23 cellular contexts compared by ENCODE assay signal in genomic region chr18:12405066-12405465, GRCh38. TPM values are rescaled to one million over a fixed set of nuclear protein-coding genes. Genes with fewer than 3 reads are reported as not detected.
DNase-seq lines count a peak whose midpoint lies in the region; ATAC-seq and TF ChIP-seq lines count a peak whose summit lies in the region.
"Had no signal": no experiment of that assay in that cellular context is flagged by ENCODE, and none has a peak within 500 bp of the region (broad histone marks: within the 10 kb centered on the region; RNA-seq: fewer than 3 reads in every experiment).

No MANE protein-coding gene starts in this region.

- intact Hi-C loops in spleen (cut with DNase I; ENCODE audit: low total_unique reads), result no loop called here
- intact Hi-C loops in body of pancreas (cut with DNase I), result no loop called here

- H3K27me3 ChIP-seq in spleen (replicated peaks in 1 of 7) (peaks cover 0 to 79% (median 3%) of the 10 kb centered on the region in 7 donors), body of pancreas (no peaks in the 10 kb centered on the region)
- H3K27me3 ChIP-seq: SJSA1 had no signal

- no peak overlapping the region for H3K27ac Mint-ChIP-seq in T-helper 17 cell
- H3K27ac Mint-ChIP-seq in natural killer cell treated with Interleukin-12 subunit alpha and Interleukin-12 subunit beta and Interleukin-15 and Interleukin-18, amount 100 ng/mL, for 72 hours, result no peak overlapping the region
- H3K27ac Mint-ChIP-seq: GM23338, IgD-negative memory B cell had no signal

- no peak for DNase-seq in activated T-cell treated with anti-CD3 and anti-CD28 coated beads, Interleukin-2, amount 50 U/mL, for 4 hours
- DNase-seq in activated T-cell treated with anti-CD3 and anti-CD28 coated beads for 4 hours (no peak), T-helper 17 cell (no peak), spleen (peak; percentile 17), body of pancreas (no peak)
- DNase-seq in natural killer cell treated with Interleukin-12 subunit alpha and Interleukin-12 subunit beta and Interleukin-15 and Interleukin-18, amount 100 ng/mL, for 72 hours (ENCODE audit: low spot score), result no peak
- no peak for DNase-seq in activated CD4-positive, CD25-positive, alpha-beta regulatory T cell treated with anti-CD3 and anti-CD28 coated beads, Interleukin-2, amount 50 U/mL, for 72 hours
- DNase-seq: 8988T, DMS 273 treated with DMSO at 0.1 percent for 48 hours, DMS79 treated with DMSO at 0.1 percent for 48 hours, Karpas-422, NCI-H1417, NCI-H1694 treated with DMSO at 0.1 percent for 48 hours, NCI-H2081 treated with DMSO at 0.1 percent for 48 hours, NCI-H2171 treated with DMSO at 0.1 percent for 48 hours, NCI-H526 had no signal

- no peaks in the 10 kb centered on the region for H3K36me3 Mint-ChIP-seq in activated T-cell treated with anti-CD3 and anti-CD28 coated beads, Interleukin-2, amount 50 U/mL, for 4 hours (ENCODE audit: insufficient read depth)
- no peaks in the 10 kb centered on the region for H3K36me3 Mint-ChIP-seq in T-helper 17 cell (ENCODE audit: low read depth)
- H3K36me3 Mint-ChIP-seq in natural killer cell treated with Interleukin-12 subunit alpha and Interleukin-12 subunit beta and Interleukin-15 and Interleukin-18, amount 100 ng/mL, for 72 hours, result no peaks in the 10 kb centered on the region
- H3K36me3 Mint-ChIP-seq: IgD-negative memory B cell had no signal

- no peaks in the 10 kb centered on the region for H3K9me3 ChIP-seq in T-helper 17 cell (ENCODE audit: control insufficient read depth, low read length, poor library complexity, severe bottlenecking)
- no peaks in the 10 kb centered on the region for H3K9me3 ChIP-seq in spleen
- no peaks in the 10 kb centered on the region for H3K9me3 ChIP-seq in body of pancreas
- H3K9me3 ChIP-seq: SJSA1 had no signal

- H3K4me1 Mint-ChIP-seq in activated T-cell treated with anti-CD3 and anti-CD28 coated beads, Interleukin-2, amount 50 U/mL, for 4 hours (ENCODE audit: low read depth), result peaks cover 23% of the 10 kb centered on the region
- peaks cover 12% of the 10 kb centered on the region for H3K4me1 Mint-ChIP-seq in T-helper 17 cell
- peaks cover 0 to 8% of the 10 kb centered on the region in 2 donors for H3K4me1 Mint-ChIP-seq in natural killer cell treated with Interleukin-12 subunit alpha and Interleukin-12 subunit beta and Interleukin-15 and Interleukin-18, amount 100 ng/mL, for 72 hours (ENCODE audit: low read depth in 2 of 2)

- peaks cover 0 to 26% (median 20%) of the 10 kb centered on the region in 6 donors for H3K4me1 ChIP-seq in spleen
- H3K4me1 ChIP-seq in body of pancreas, result peaks cover 15% of the 10 kb centered on the region

- no peak for ATAC-seq in activated T-cell treated with anti-CD3 and anti-CD28 coated beads, Interleukin-2, amount 50 U/mL, for 4 hours
- ATAC-seq in T-helper 17 cell (no peak), HG03175 (IDR thresholded peaks at IDR 0.05; ENCODE audit: unreplicated experiment) (no peak), body of pancreas (no peak)
- ATAC-seq in natural killer cell treated with Interleukin-12 subunit alpha and Interleukin-12 subunit beta and Interleukin-15 and Interleukin-18, amount 100 ng/mL, for 72 hours, result no peak
- ATAC-seq: GM12878, GM23338, Right ventricle myocardium inferior had no signal

- peak overlapping the region; percentile 24 for H3K4me3 Mint-ChIP-seq in activated T-cell treated with anti-CD3 and anti-CD28 coated beads, Interleukin-2, amount 50 U/mL, for 4 hours
- H3K4me3 Mint-ChIP-seq in T-helper 17 cell, result peak overlapping the region; percentile 50
- peak overlapping the region; percentile 57 for H3K4me3 Mint-ChIP-seq in natural killer cell treated with Interleukin-12 subunit alpha and Interleukin-12 subunit beta and Interleukin-15 and Interleukin-18, amount 100 ng/mL, for 72 hours
- H3K4me3 Mint-ChIP-seq: GM23338 had no signal

- H3K27ac ChIP-seq in spleen, result no peak overlapping the region
- no peak overlapping the region for H3K27ac ChIP-seq in body of pancreas
- H3K27ac ChIP-seq: SJSA1 had no signal

- no peak for TF ChIP-seq POLR2A in spleen (IDR thresholded peaks at IDR 0.05)
- no peak for TF ChIP-seq POLR2A in body of pancreas (IDR thresholded peaks at IDR 0.05)

- no peaks in the 10 kb centered on the region for H3K36me3 ChIP-seq in spleen
- H3K36me3 ChIP-seq in body of pancreas (replicated peaks in 1 of 2; ENCODE audit: insufficient read depth in 1 of 2, low read depth in 2 of 2), result no peaks in the 10 kb centered on the region
- H3K36me3 ChIP-seq: SJSA1 had no signal

- H3K27me3 Mint-ChIP-seq in activated T-cell treated with anti-CD3 and anti-CD28 coated beads, Interleukin-2, amount 50 U/mL, for 4 hours (ENCODE audit: low read depth), result peaks cover 50% of the 10 kb centered on the region
- H3K27me3 Mint-ChIP-seq in T-helper 17 cell, result peaks cover 33% of the 10 kb centered on the region
- peaks cover 34 to 45% of the 10 kb centered on the region in 2 donors for H3K27me3 Mint-ChIP-seq in natural killer cell treated with Interleukin-12 subunit alpha and Interleukin-12 subunit beta and Interleukin-15 and Interleukin-18, amount 100 ng/mL, for 72 hours

- H3K9me3 Mint-ChIP-seq in activated T-cell treated with anti-CD3 and anti-CD28 coated beads, Interleukin-2, amount 50 U/mL, for 4 hours, result no peaks in the 10 kb centered on the region
- H3K9me3 Mint-ChIP-seq in natural killer cell treated with Interleukin-12 subunit alpha and Interleukin-12 subunit beta and Interleukin-15 and Interleukin-18, amount 100 ng/mL, for 72 hours, result no peaks in the 10 kb centered on the region
- H3K9me3 Mint-ChIP-seq: GM23338, IgD-negative memory B cell had no signal

- no peak for TF ChIP-seq CTCF in spleen (IDR thresholded peaks at IDR 0.05 in 8 of 11, conservative IDR thresholded peaks at IDR 0.05 in 3 of 11)
- TF ChIP-seq CTCF in body of pancreas (IDR thresholded peaks at IDR 0.05), result no peak

- 82 to 89% (median 87%) methylated on average over 3 of the region's 3 CpGs for WGBS in spleen, 5 donors
- 72 to 76% methylated on average over 3 of the region's 3 CpGs for WGBS in body of pancreas, 2 donors

- H3K4me3 ChIP-seq in spleen (no peak overlapping the region), body of pancreas (no peak overlapping the region)
- H3K4me3 ChIP-seq: GM12878, GM23338, SJSA1 had no signal

RNA-seq across cellular contexts. Expression of gene PRELID3A, which starts 2.7 kb away (rescaled TPM):
- 1 to 10 TPM; 1.8 to 4.3 (median 2.3) TPM for total RNA-seq in activated T-cell treated with anti-CD3 and anti-CD28 coated beads, Interleukin-2, amount 50 U/mL, for 4 hours
- under 1 TPM; 0.17 to 0.26 TPM for total RNA-seq in T-helper 17 cell
- 1 to 10 TPM in 1 of 2 donors, under 1 TPM in 1; 0.78 to 3.2 TPM for total RNA-seq in natural killer cell treated with Interleukin-12 subunit alpha and Interleukin-12 subunit beta and Interleukin-15 and Interleukin-18, amount 100 ng/mL, for 72 hours
- 1 to 10 TPM; 2.4 to 5.1 (median 3.5) TPM for total RNA-seq in spleen
- 1 to 10 TPM in 2 of 3 donors, under 1 TPM in 1; 0.93 to 2.0 (median 1.1) TPM for polyA plus RNA-seq in spleen
- not detected for total RNA-seq in body of pancreas
- polyA plus RNA-seq: CD14-positive monocyte had no signal

RNA-seq across cellular contexts. Expression of gene AFG3L2, which starts 28.0 kb away (rescaled TPM):
- 10 to 100 TPM; 78.7 to 93.5 (median 88.3) TPM for total RNA-seq in activated T-cell treated with anti-CD3 and anti-CD28 coated beads, Interleukin-2, amount 50 U/mL, for 4 hours
- total RNA-seq in T-helper 17 cell (10 to 100 TPM; 29.6 to 42.1 TPM), spleen (10 to 100 TPM; 28.5 to 42.4 (median 35.8) TPM), body of pancreas (10 to 100 TPM; 30.4 to 33.6 TPM)
- total RNA-seq in natural killer cell treated with Interleukin-12 subunit alpha and Interleukin-12 subunit beta and Interleukin-15 and Interleukin-18, amount 100 ng/mL, for 72 hours, result 10 to 100 TPM; 45.1 to 74.1 TPM
- polyA plus RNA-seq in spleen, result 10 to 100 TPM; 16.0 to 22.2 (median 17.3) TPM
